ENCODE assay signal across 1 cellular context in the genomic region with DNA sequence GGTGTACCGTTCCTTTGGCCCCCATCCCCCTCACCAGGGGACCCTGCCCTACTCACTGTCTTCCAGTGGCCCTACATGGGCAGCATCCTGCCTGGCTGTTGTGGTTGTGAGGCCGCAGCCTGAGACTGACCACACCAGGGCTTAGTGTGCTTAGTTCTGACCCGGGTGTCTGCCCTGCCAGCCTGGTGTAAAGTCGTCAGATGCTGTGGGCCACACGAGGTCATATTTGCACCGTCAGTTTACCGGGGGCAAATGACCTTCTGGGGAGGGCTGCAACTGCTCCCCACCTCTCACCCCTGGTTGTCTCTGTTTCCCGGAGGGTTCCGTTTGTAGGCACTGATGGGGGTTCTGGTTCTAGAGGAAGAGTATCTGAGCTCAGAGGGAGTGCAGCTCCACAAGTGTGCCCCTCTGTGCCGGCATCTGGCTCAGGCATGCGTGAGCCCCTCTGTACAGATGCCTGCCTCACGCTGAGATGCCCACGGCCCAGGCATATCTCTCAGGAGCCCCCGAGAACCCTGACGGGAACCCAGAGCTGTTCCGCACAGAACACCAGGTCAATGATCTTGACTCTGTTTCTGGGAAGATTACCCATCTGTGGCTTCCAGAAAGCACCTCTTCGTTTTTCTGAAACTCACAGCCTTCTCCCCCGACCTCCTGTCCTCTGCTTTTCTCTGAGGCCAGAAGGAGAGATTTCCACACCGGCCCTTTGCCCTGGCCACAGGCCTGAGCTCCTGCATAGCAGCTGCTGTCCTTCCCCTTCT.
TF ChIP-seq lines count a peak whose summit lies in the region.

No MANE protein-coding gene starts in this region.

TF ChIP-seq in WTC11, 78 proteins besides CTCF, POLR2A, EP300 and RAD21 (continued from another document):
- TF ChIP-seq MLX (CRISPR knock-in tag; IDR thresholded peaks at IDR 0.05) = no peak
- no peak for TF ChIP-seq NR1H2 (CRISPR knock-in tag; IDR thresholded peaks at IDR 0.05)
- TF ChIP-seq, protein P1, sequence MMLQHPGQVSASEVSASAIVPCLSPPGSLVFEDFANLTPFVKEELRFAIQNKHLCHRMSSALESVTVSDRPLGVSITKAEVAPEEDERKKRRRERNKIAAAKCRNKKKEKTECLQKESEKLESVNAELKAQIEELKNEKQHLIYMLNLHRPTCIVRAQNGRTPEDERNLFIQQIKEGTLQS (CRISPR knock-in tag; conservative IDR thresholded peaks at IDR 0.05) = no peak
- TF ChIP-seq JUN (CRISPR knock-in tag; IDR thresholded peaks at IDR 0.05) = no peak
- TF ChIP-seq SMAD4 (CRISPR knock-in tag; IDR thresholded peaks at IDR 0.05) = no peak
- TF ChIP-seq HMGA2 (CRISPR knock-in tag; IDR thresholded peaks at IDR 0.05) = no peak
